Comparison of ENCODE assay signal across 20 cellular contexts in genomic region chr1:18721776-18722175, GRCh38.
"Had no signal": no experiment of that assay in that cellular context is flagged by ENCODE, and none has a peak within 500 bp of the region (broad histone marks: within the 10 kb centered on the region; RNA-seq: fewer than 3 reads in every experiment).

No MANE protein-coding gene starts in this region.

- DNase-seq: KBM-7, MV-4-11, NCI-H1048, NCI-H1105, NCI-H1436 treated with DMSO at 0.1 percent for 48 hours, NCI-H1694, NCI-H187 treated with DMSO at 0.1 percent for 48 hours, NCI-H2029 treated with DMSO at 0.1 percent for 48 hours, NCI-H345, NCI-H446 treated with DMSO at 0.1 percent for 48 hours, NCI-H510A treated with DMSO at 0.1 percent for 48 hours, NCI-H526, Right ventricle myocardium superior, RPMI8226, SIG-M5 had no signal

- H3K4me1 ChIP-seq: SJSA1 had no signal

- H3K27ac Mint-ChIP-seq: IgD-negative memory B cell had no signal

- FAIRE-seq: HepG2, RCC 7860 had no signal

- H3K9me3 ChIP-seq: SJSA1 had no signal

- H3K27ac ChIP-seq: SJSA1, SK-N-MC had no signal

- H3K36me3 Mint-ChIP-seq: IgD-negative memory B cell had no signal

- H3K9me3 Mint-ChIP-seq: IgD-negative memory B cell had no signal

- H3K4me3 ChIP-seq: SJSA1, SK-N-MC had no signal

- ATAC-seq: HepG2 had no signal

- H3K4me3 Mint-ChIP-seq: IgD-negative memory B cell had no signal

- H3K36me3 ChIP-seq: SJSA1 had no signal
